ENCODE assay signal across 1 cellular context in genomic region chrX:132880753-132881152, GRCh38.
A peak's percentile ranks its signal among the peaks of the same experiment; 100 is the strongest.
TF ChIP-seq lines count a peak whose summit lies in the region.
"Not testable (repeated sequence)": the region's sequence is repeated elsewhere in the genome, so short reads cannot be mapped to it uniquely, and the experiment has no call there.

No MANE protein-coding gene starts in this region.

- CTCF ChIA-PET in HEK293 (lab: Yijun Ruan, JAX), result not testable (repeated sequence)

- H3K4me3 ChIP-seq in HEK293 (ENCODE audit: low read depth, low read length), result not testable (repeated sequence)

- H3K36me3 ChIP-seq in HEK293 (ENCODE audit: control insufficient read depth in 2 of 2, insufficient read depth in 1 of 2, low read length in 2 of 2), result not testable (repeated sequence)

- H3K9me3 ChIP-seq in HEK293 (ENCODE audit: control insufficient read depth, insufficient read depth, low read depth, low read length), result not testable (repeated sequence)

- not testable (repeated sequence) for TF ChIP-seq CTCF in HEK293 (tag by site-specific recombination; IDR thresholded peaks at IDR 0.05)

- POLR2A ChIA-PET in HEK293 (lab: Yijun Ruan, JAX), result not testable (repeated sequence)

- H3K27ac ChIP-seq in HEK293 (ENCODE audit: extremely low read depth, low read depth, low read length), result not testable (repeated sequence)

- peaks cover 22% of the 10 kb centered on the region for H3K4me1 ChIP-seq in HEK293 (ENCODE audit: control insufficient read depth, insufficient read depth, low read length)

TF ChIP-seq in HEK293, 187 proteins besides CTCF, POLR2A, EP300 and RAD21:
- 0 out of 2 replicates have a peak, but pooled peaks have one; percentile 21 for TF ChIP-seq ZNF280D (tag by site-specific recombination; IDR thresholded peaks at IDR 0.05)
- TF ChIP-seq ZNF580 (tag by site-specific recombination; IDR thresholded peaks at IDR 0.05), result 0 out of 2 replicates have a peak, but pooled peaks have one; percentile 23
- TF ChIP-seq ZNF146 (tag by site-specific recombination; IDR thresholded peaks at IDR 0.05), result peak; percentile 96
TF ChIP-seq in HEK293: peak in this region for 3; not testable (repeated sequence) for 184.
